In genomic region chr1:14603641-14604040, GRCh38 we compare ENCODE assay signal across 20 cellular contexts.
"Had no signal": no experiment of that assay in that cellular context is flagged by ENCODE, and none has a peak within 500 bp of the region (broad histone marks: within the 10 kb centered on the region; RNA-seq: fewer than 3 reads in every experiment).

No MANE protein-coding gene starts in this region.

- DNase-seq: dorsolateral prefrontal cortex; effector CD8-positive, alpha-beta T cell; heart left ventricle; hippocampal formation; kidney glomerular epithelial cell; mesendoderm; naive B cell; psoas muscle; retina; right lobe of liver; spleen; stimulated activated CD4-positive, alpha-beta T cell treated with anti-CD3 and anti-CD28 coated beads, Interleukin-15, amount 100 ng/mL, for 24 hours; stimulated activated CD4-positive, alpha-beta T cell treated with anti-CD3 and anti-CD28 coated beads, Interleukin-1b, Interleukin-23, amount 100 ng/mL, for 48 hours; stimulated activated CD4-positive, alpha-beta T cell treated with anti-CD3 and anti-CD28 coated beads, Interleukin-4, amount 100 ng/mL, for 24 hours; tibial artery; upper lobe of right lung had no signal

- H3K27ac Mint-ChIP-seq: nephron; stimulated activated memory B cell treated with anti-CD40 and anti-IgM and Interleukin-4, amounts not matched to agents 10 μg/mL and 1 μg/mL and 100 μg/mL, for 72 hours; stimulated activated naive CD8-positive, alpha-beta T cell treated with anti-CD3 and anti-CD28 coated beads, Interleukin-15, Interleukin-2, amounts not matched to agents 100 ng/mL and 50 ng/mL, for 24 hours had no signal

- H3K36me3 Mint-ChIP-seq: naive B cell; stimulated activated memory B cell treated with anti-CD40 and anti-IgM and Interleukin-4, amounts not matched to agents 10 μg/mL and 1 μg/mL and 100 μg/mL, for 72 hours had no signal

- H3K9me3 Mint-ChIP-seq: naive B cell; nephron; stimulated activated memory B cell treated with anti-CD40 and anti-IgM and Interleukin-4, amounts not matched to agents 10 μg/mL and 1 μg/mL and 100 μg/mL, for 72 hours; stimulated activated naive CD8-positive, alpha-beta T cell treated with anti-CD3 and anti-CD28 coated beads, Interleukin-15, Interleukin-2, amounts not matched to agents 100 ng/mL and 50 ng/mL, for 24 hours had no signal

- ATAC-seq: esophagus mucosa; heart left ventricle; psoas muscle; right lobe of liver; stimulated activated memory B cell treated with anti-CD40 and anti-IgM and Interleukin-4, amounts not matched to agents 10 μg/mL and 1 μg/mL and 100 μg/mL, for 72 hours; upper lobe of right lung had no signal

- H3K4me3 Mint-ChIP-seq: naive B cell; stimulated activated memory B cell treated with anti-CD40 and anti-IgM and Interleukin-4, amounts not matched to agents 10 μg/mL and 1 μg/mL and 100 μg/mL, for 72 hours; stimulated activated naive CD8-positive, alpha-beta T cell treated with anti-CD3 and anti-CD28 coated beads, Interleukin-15, Interleukin-2, amounts not matched to agents 100 ng/mL and 50 ng/mL, for 24 hours had no signal
